1 cellular context compared by ENCODE assay signal in genomic region chr15:82046668-82047492, GRCh38.
TF ChIP-seq lines count a peak whose summit lies in the region.

No MANE protein-coding gene starts in this region.

TF ChIP-seq in HepG2, 621 proteins besides CTCF, POLR2A, EP300 and RAD21 (continued from another document and continues in another):
- no peak for TF ChIP-seq ZBTB49 (CRISPR knock-in tag; IDR thresholded peaks at IDR 0.05; ENCODE audit: borderline replicate concordance)
- TF ChIP-seq ZNF280D (CRISPR knock-in tag; IDR thresholded peaks at IDR 0.05), result no peak
- TF ChIP-seq ZSCAN31 (CRISPR knock-in tag; IDR thresholded peaks at IDR 0.05; ENCODE audit: low read depth), result 0 out of 2 replicates have a peak, but pooled peaks have one; percentile 46
- no peak for TF ChIP-seq ZNF672 (CRISPR knock-in tag; IDR thresholded peaks at IDR 0.05)
- TF ChIP-seq, protein P1, sequence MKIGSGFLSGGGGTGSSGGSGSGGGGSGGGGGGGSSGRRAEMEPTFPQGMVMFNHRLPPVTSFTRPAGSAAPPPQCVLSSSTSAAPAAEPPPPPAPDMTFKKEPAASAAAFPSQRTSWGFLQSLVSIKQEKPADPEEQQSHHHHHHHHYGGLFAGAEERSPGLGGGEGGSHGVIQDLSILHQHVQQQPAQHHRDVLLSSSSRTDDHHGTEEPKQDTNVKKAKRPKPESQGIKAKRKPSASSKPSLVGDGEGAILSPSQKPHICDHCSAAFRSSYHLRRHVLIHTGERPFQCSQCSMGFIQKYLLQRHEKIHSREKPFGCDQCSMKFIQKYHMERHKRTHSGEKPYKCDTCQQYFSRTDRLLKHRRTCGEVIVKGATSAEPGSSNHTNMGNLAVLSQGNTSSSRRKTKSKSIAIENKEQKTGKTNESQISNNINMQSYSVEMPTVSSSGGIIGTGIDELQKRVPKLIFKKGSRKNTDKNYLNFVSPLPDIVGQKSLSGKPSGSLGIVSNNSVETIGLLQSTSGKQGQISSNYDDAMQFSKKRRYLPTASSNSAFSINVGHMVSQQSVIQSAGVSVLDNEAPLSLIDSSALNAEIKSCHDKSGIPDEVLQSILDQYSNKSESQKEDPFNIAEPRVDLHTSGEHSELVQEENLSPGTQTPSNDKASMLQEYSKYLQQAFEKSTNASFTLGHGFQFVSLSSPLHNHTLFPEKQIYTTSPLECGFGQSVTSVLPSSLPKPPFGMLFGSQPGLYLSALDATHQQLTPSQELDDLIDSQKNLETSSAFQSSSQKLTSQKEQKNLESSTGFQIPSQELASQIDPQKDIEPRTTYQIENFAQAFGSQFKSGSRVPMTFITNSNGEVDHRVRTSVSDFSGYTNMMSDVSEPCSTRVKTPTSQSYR (CRISPR knock-in tag; IDR thresholded peaks at IDR 0.05; ENCODE audit: borderline replicate concordance), result peak; percentile 31; the same call in 1 of the 2 replicates
- TF ChIP-seq BCL6 (CRISPR knock-in tag; IDR thresholded peaks at IDR 0.05), result no peak
- TF ChIP-seq ZNF629 (CRISPR knock-in tag; conservative IDR thresholded peaks at IDR 0.05), result no peak
- TF ChIP-seq DMAP1 (CRISPR knock-in tag; IDR thresholded peaks at IDR 0.05), result 0 out of 2 replicates have a peak, but pooled peaks have one; percentile 11
- no peak for TF ChIP-seq ZC3H4 (CRISPR knock-in tag; IDR thresholded peaks at IDR 0.05; ENCODE audit: borderline replicate concordance)
- TF ChIP-seq GPN1 (CRISPR knock-in tag; IDR thresholded peaks at IDR 0.05; ENCODE audit: borderline replicate concordance), result no peak
- TF ChIP-seq DNMT3B (CRISPR knock-in tag; conservative IDR thresholded peaks at IDR 0.05), result no peak
- TF ChIP-seq ZNF557 (CRISPR knock-in tag; IDR thresholded peaks at IDR 0.05), result no peak
- no peak for TF ChIP-seq ONECUT2 (CRISPR knock-in tag; IDR thresholded peaks at IDR 0.05)
- TF ChIP-seq CHD4 (IDR thresholded peaks at IDR 0.05; ENCODE audit: borderline replicate concordance, low read length), result no peak
- no peak for TF ChIP-seq PHF20 (CRISPR knock-in tag; IDR thresholded peaks at IDR 0.05)
- no peak for TF ChIP-seq ZBTB39 (CRISPR knock-in tag; IDR thresholded peaks at IDR 0.05)
- TF ChIP-seq ZNF253 (CRISPR knock-in tag; IDR thresholded peaks at IDR 0.05; ENCODE audit: borderline replicate concordance), result peak; percentile 33; the same call in 1 of the 2 replicates
- no peak for TF ChIP-seq PCBP1 (IDR thresholded peaks at IDR 0.05; ENCODE audit: borderline replicate concordance, low read depth, low read length)
- TF ChIP-seq CBX5 (CRISPR knock-in tag; IDR thresholded peaks at IDR 0.05; ENCODE audit: borderline replicate concordance), result no peak
- TF ChIP-seq ZNF800 (CRISPR knock-in tag; IDR thresholded peaks at IDR 0.05), result peak; percentile 84; the same call in 1 of the 2 replicates
- TF ChIP-seq HNRNPK (IDR thresholded peaks at IDR 0.05; ENCODE audit: low read depth, low read length, poor library complexity, severe bottlenecking), result no peak
- TF ChIP-seq CBFB (CRISPR knock-in tag; IDR thresholded peaks at IDR 0.05), result no peak
- TF ChIP-seq SMARCE1 (IDR thresholded peaks at IDR 0.05; ENCODE audit: borderline replicate concordance), result no peak
- TF ChIP-seq PLRG1 (conservative IDR thresholded peaks at IDR 0.05), result no peak
- TF ChIP-seq ATF6 (CRISPR knock-in tag; conservative IDR thresholded peaks at IDR 0.05), result no peak
- peak; percentile 64 for TF ChIP-seq PHF8 (CRISPR knock-in tag; IDR thresholded peaks at IDR 0.05)
- no peak for TF ChIP-seq RXRB (CRISPR knock-in tag; IDR thresholded peaks at IDR 0.05; ENCODE audit: borderline replicate concordance)
- no peak for TF ChIP-seq ZMAT3 (CRISPR knock-in tag; conservative IDR thresholded peaks at IDR 0.05)
- no peak for TF ChIP-seq RBM22 (optimal IDR thresholded peaks at IDR 0.05; ENCODE audit: low read length)
- TF ChIP-seq ARID4A (CRISPR knock-in tag; IDR thresholded peaks at IDR 0.05; ENCODE audit: borderline replicate concordance), result peak; percentile 32; the same call in 1 of the 2 replicates
- TF ChIP-seq PRDM15 (CRISPR knock-in tag; IDR thresholded peaks at IDR 0.05), result no peak
- no peak for TF ChIP-seq HNRNPH1 (optimal IDR thresholded peaks at IDR 0.05; ENCODE audit: low read depth, low read length)
